In the genomic region with DNA sequence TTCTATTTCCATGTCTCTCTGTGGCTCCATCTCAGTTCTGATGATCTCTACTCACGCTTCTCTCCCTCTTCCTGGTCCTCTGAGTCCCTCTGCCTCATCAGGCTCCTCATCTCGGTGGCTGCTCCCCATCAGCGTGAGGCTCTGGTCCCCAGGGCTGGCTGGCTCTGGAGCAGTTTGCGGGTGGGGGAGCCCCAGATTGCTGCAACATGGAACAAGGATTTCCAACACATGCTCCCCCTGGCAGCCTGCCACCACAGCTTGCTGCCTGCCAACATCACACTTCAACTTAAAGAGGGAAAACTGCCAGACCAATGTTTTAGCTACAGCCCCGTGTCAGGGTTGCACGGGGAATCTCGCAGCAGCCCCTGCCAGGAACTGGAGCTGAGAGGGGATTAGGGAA, we compare ENCODE assay signal across 9 cellular contexts.
DNase-seq lines count a peak whose midpoint lies in the region; ATAC-seq and TF ChIP-seq lines count a peak whose summit lies in the region.
"Had no signal": no experiment of that assay in that cellular context is flagged by ENCODE, and none has a peak within 500 bp of the region (broad histone marks: within the 10 kb centered on the region; RNA-seq: fewer than 3 reads in every experiment).

No MANE protein-coding gene starts in this region.

- ATAC-seq in GM18502 (IDR thresholded peaks at IDR 0.05; ENCODE audit: poor library complexity, unreplicated experiment) (no peak), esophagus mucosa (no peak), GM19467 (IDR thresholded peaks at IDR 0.05; ENCODE audit: unreplicated experiment) (no peak), HG02852 (IDR thresholded peaks at IDR 0.05; ENCODE audit: unreplicated experiment) (no peak)
- ATAC-seq: activated CD8-positive, alpha-beta T cell treated with anti-CD3 and anti-CD28 coated beads, Interleukin-2, amount 10 ng/mL, durations not matched to agents 7 days and 5 days had no signal

- DNase-seq in D341Med (ENCODE audit: low spot score) (peak; percentile 40), NCI-H2029 treated with DMSO at 0.1 percent for 48 hours (lab: John Stamatoyannopoulos, UW) (peak; percentile 43), neuronal stem cell (ENCODE audit: low spot score) (no peak)
- DNase-seq: activated CD8-positive, alpha-beta T cell treated with anti-CD3 and anti-CD28 coated beads, Interleukin-2, amount 10 ng/mL, durations not matched to agents 7 days and 5 days had no signal

- no peaks in the 10 kb centered on the region for H3K36me3 ChIP-seq in neuronal stem cell (replicated peaks in 1 of 2; ENCODE audit: control insufficient read depth in 2 of 2, insufficient read depth in 2 of 2, low read length in 2 of 2)

- no peak overlapping the region for H3K27ac ChIP-seq in neuronal stem cell (replicated peaks; ENCODE audit: low read length)

- no peaks in the 10 kb centered on the region for H3K79me1 ChIP-seq in neuronal stem cell (ENCODE audit: low read depth, low read length)

- H3K9ac ChIP-seq in neuronal stem cell (ENCODE audit: low read depth, low read length, poor library complexity), result no peak overlapping the region

- H3K14ac ChIP-seq in neuronal stem cell (ENCODE audit: low read length), result peak overlapping the region; percentile 47

- no peaks in the 10 kb centered on the region for H3K4me1 ChIP-seq in neuronal stem cell (ENCODE audit: control insufficient read depth in 2 of 2, insufficient read depth in 1 of 2, low read depth in 1 of 2, low read length in 2 of 2)

- no CpG with 5 or more reads among the region's 7 CpGs for WGBS in neuronal stem cell (ENCODE audit: extremely low coverage in 2 of 2, insufficient read length in 2 of 2, insufficient replicate concordance in 1 of 2), 2 donors

- no peak overlapping the region for H4K8ac ChIP-seq in neuronal stem cell (ENCODE audit: low read depth, low read length)

- no peak overlapping the region for H2AFZ ChIP-seq in neuronal stem cell (ENCODE audit: low read length)

- no peak for TF ChIP-seq CTCF in brain (conservative IDR thresholded peaks at IDR 0.05)

- H3K4me1 Mint-ChIP-seq in brain, result peaks cover 9% of the 10 kb centered on the region

- no peaks in the 10 kb centered on the region for H3K9me3 ChIP-seq in neuronal stem cell (replicated peaks in 1 of 2; ENCODE audit: control insufficient read depth in 2 of 2, insufficient read depth in 1 of 2, low read depth in 1 of 2, low read length in 2 of 2)

- H3K4ac ChIP-seq in neuronal stem cell (ENCODE audit: low read length), result no peak overlapping the region

- H2BK120ac ChIP-seq in neuronal stem cell (ENCODE audit: low read depth, low read length), result no peak overlapping the region

- H3K27ac Mint-ChIP-seq in brain, result peak overlapping the region in 3 of 5 experiments; percentile 3 to 15 (median 14)
- H3K27ac Mint-ChIP-seq: activated CD8-positive, alpha-beta T cell treated with anti-CD3 and anti-CD28 coated beads, Interleukin-2, amount 10 ng/mL, durations not matched to agents 7 days and 5 days had no signal

- peaks cover 4% of the 10 kb centered on the region for H3K27me3 Mint-ChIP-seq in brain

- no peaks in the 10 kb centered on the region for H3K36me3 Mint-ChIP-seq in brain

- H2BK5ac ChIP-seq in neuronal stem cell (ENCODE audit: low read length), result no peak overlapping the region

- no peak overlapping the region for H2BK15ac ChIP-seq in neuronal stem cell (ENCODE audit: low read length)

- H3K23ac ChIP-seq in neuronal stem cell (ENCODE audit: low read depth, low read length, poor library complexity), result no peak overlapping the region

- no peak overlapping the region for H2BK12ac ChIP-seq in neuronal stem cell (ENCODE audit: low read length)

- no peak overlapping the region for H3K4me2 ChIP-seq in neuronal stem cell (ENCODE audit: insufficient read depth, low read length, poor library complexity, severe bottlenecking)

- peaks cover 0 to 11% (median 0%) of the 10 kb centered on the region in 3 experiments for H3K27me3 ChIP-seq in neuronal stem cell (ENCODE audit: control insufficient read depth in 3 of 3, insufficient read depth in 3 of 3, low read depth in 1 of 3, low read length in 3 of 3)

- H2AK5ac ChIP-seq in neuronal stem cell (ENCODE audit: low read depth, low read length), result no peak overlapping the region

- H3K18ac ChIP-seq in neuronal stem cell (ENCODE audit: low read length), result peak overlapping the region; percentile 46

- H3K4me3 Mint-ChIP-seq in brain, result peak overlapping the region in 1 of 5 experiments; percentile 33
- H3K4me3 Mint-ChIP-seq: activated CD8-positive, alpha-beta T cell treated with anti-CD3 and anti-CD28 coated beads, Interleukin-2, amount 10 ng/mL, durations not matched to agents 7 days and 5 days had no signal

- H4K91ac ChIP-seq in neuronal stem cell (ENCODE audit: low read depth, low read length, poor library complexity), result no peak overlapping the region

- peaks cover 0 to 24% (median 3%) of the 10 kb centered on the region in 5 experiments for H3K9me3 Mint-ChIP-seq in brain

- H3K4me3 ChIP-seq in neuronal stem cell (ENCODE audit: low read length in 2 of 2), result no peak overlapping the region
